8 cellular contexts compared by ENCODE assay signal in genomic region chr21:41957991-41958766, GRCh38. TPM values are rescaled to one million over a fixed set of nuclear protein-coding genes. Genes with fewer than 3 reads are reported as not detected.
DNase-seq lines count a peak whose midpoint lies in the region; ATAC-seq and TF ChIP-seq lines count a peak whose summit lies in the region.

No MANE protein-coding gene starts in this region.

- H3K27me3 ChIP-seq in HCT116 (ENCODE audit: insufficient read depth, low read length) = no peaks in the 10 kb centered on the region
- no peaks in the 10 kb centered on the region; the same call in 1 of the 2 replicates for H3K27me3 ChIP-seq in SK-N-SH (ENCODE audit: insufficient read depth)

- H3K9me3 ChIP-seq in HCT116 (ENCODE audit: control insufficient read depth in 1 of 2, insufficient read depth in 1 of 2, low read depth in 1 of 2, low read length in 2 of 2) (no peaks in the 10 kb centered on the region), SK-N-SH (no peaks in the 10 kb centered on the region)

- BruUV-seq in HCT116 (replicated peaks; lab: Mats Ljungman, UMichigan) = no TSS peak

- POLR2A ChIA-PET in HCT116 (lab: Charles Lee) (interaction anchor here (1.6 kb wide), 1 partner anchor 78 kb away, joined by 4 read pairs; the partner anchor contains the start of gene PRDM15), SK-N-SH (lab: Yijun Ruan, JAX) (no interaction called here)

- peak overlapping the region; percentile 36 for H3K27ac ChIP-seq in HCT116 (ENCODE audit: low read depth, low read length)
- peak overlapping the region in 1 of 2 experiments; percentile 87; a peak in 3 of 4 replicates for H3K27ac ChIP-seq in SK-N-SH (ENCODE audit: low read depth in 2 of 2, low read length in 1 of 2)

- TF ChIP-seq EP300 in SK-N-SH (IDR thresholded peaks at IDR 0.05; ENCODE audit: borderline replicate concordance in 1 of 2, low read depth in 1 of 2, low read length in 1 of 2) = peak; percentile 16 to 87; a peak in 2 of 4 replicates

- H2AFZ ChIP-seq in HCT116 (ENCODE audit: low read depth, low read length, poor library complexity, severe bottlenecking) = peak overlapping the region; percentile 92
- H2AFZ ChIP-seq in SK-N-SH (ENCODE audit: low read depth) = no peak overlapping the region

- TF ChIP-seq RAD21 in HCT116 (IDR thresholded peaks at IDR 0.05; ENCODE audit: low read depth) (no peak), SK-N-SH (IDR thresholded peaks at IDR 0.05; ENCODE audit: low read length) (no peak)

- peak overlapping the region; percentile 44 for H3K9ac ChIP-seq in HCT116 (ENCODE audit: low read length)
- H3K9ac ChIP-seq in SK-N-SH = peak overlapping the region; percentile 8; the same call in 1 of the 2 replicates

- H3K4me2 ChIP-seq in HCT116 (ENCODE audit: low read length) (peak overlapping the region; percentile 75), SK-N-SH (peak overlapping the region; percentile 51)

- H3K4me1 ChIP-seq in HCT116 (ENCODE audit: control insufficient read depth in 1 of 2, insufficient read depth in 2 of 2, low read length in 2 of 2) (peaks cover 24 to 46% of the 10 kb centered on the region in 2 experiments), SK-N-SH (ENCODE audit: control insufficient read depth in 1 of 2, insufficient read depth in 2 of 2, low read depth in 1 of 2, low read length in 1 of 2) (peaks cover 9 to 24% of the 10 kb centered on the region in 2 experiments; a peak in 3 of 4 replicates)

- H4K20me1 ChIP-seq in HCT116 (ENCODE audit: insufficient read depth) (no peaks in the 10 kb centered on the region), SK-N-SH (ENCODE audit: insufficient read depth) (no peaks in the 10 kb centered on the region)

- H3K36me3 ChIP-seq in HCT116 (ENCODE audit: control insufficient read depth in 1 of 2, insufficient read depth in 2 of 2, low read length in 2 of 2) (no peaks in the 10 kb centered on the region), SK-N-SH (replicated peaks in 1 of 2; ENCODE audit: control insufficient read depth in 1 of 2, insufficient read depth in 2 of 2, low read length in 1 of 2) (no peaks in the 10 kb centered on the region)

- peak in 2 of 3 experiments; percentile 58; a peak in 4 of 6 replicates for TF ChIP-seq CTCF in HCT116 (IDR thresholded peaks at IDR 0.05 in 2 of 3, conservative IDR thresholded peaks at IDR 0.05 in 1 of 3; ENCODE audit: borderline replicate concordance in 1 of 3, insufficient read depth in 1 of 3, low read depth in 2 of 3, low read length in 2 of 3)
- TF ChIP-seq CTCF in SK-N-SH (IDR thresholded peaks at IDR 0.05) = peak; percentile 45
- TF ChIP-seq CTCF in retinal pigment epithelial cell (conservative IDR thresholded peaks at IDR 0.05; ENCODE audit: low read depth, low read length) = peak; percentile 32

- CTCF ChIA-PET in HCT116 (lab: Charles Lee) (interaction anchor here (1.0 to 1.5 kb wide), 4 partner anchors 12 to 346 kb away, joined by 3 to 7 read pairs (median 4); no protein-coding TSS in a partner anchor), SK-N-SH (lab: Yijun Ruan, JAX) (interaction anchor here (0.6 kb wide), 1 partner anchor 1542 kb away, joined by 3 read pairs; no protein-coding TSS in a partner anchor)

- no peak for TF ChIP-seq POLR2A in HCT116 (IDR thresholded peaks at IDR 0.05; ENCODE audit: borderline replicate concordance, extremely low read depth, insufficient read depth, insufficient read length)

- H3K4me3 ChIP-seq in HCT116 (replicated peaks in 1 of 2; ENCODE audit: low read depth in 1 of 2, low read length in 2 of 2) (peak overlapping the region in 1 of 2 experiments; percentile 16; a peak in 1 of 4 replicates), SK-N-SH (ENCODE audit: low read depth in 2 of 2, low read length in 1 of 2) (0 out of 4 replicates have a peak overlapping the region, but pooled peaks of 1 of the 2 experiments have one; percentile 21), retinal pigment epithelial cell (ENCODE audit: low read length) (no peak overlapping the region)

- RAD21 ChIA-PET in HCT116 (lab: Charles Lee; ENCODE audit: low non-redundant PET in 1 of 2, low total read pairs in 2 of 2, uncharacterized antibody in 2 of 2, unreplicated experiment in 2 of 2) = no interaction called here

- 79% methylated on average over 7 of the region's 24 CpGs for WGBS in SK-N-SH (ENCODE audit: low lambda C conversion rate)

- peak; percentile 61 for DNase-seq in HCT116 (ENCODE audit: low read depth, low spot score)
- no peak for DNase-seq in SK-N-SH
- DNase-seq in glomerular visceral epithelial cell (ENCODE audit: extremely low spot score) = peak; percentile 96
- peak; percentile 29 for DNase-seq in retinal pigment epithelial cell (ENCODE audit: low read depth)
- DNase-seq in NCI-H774 (lab: John Stamatoyannopoulos, UW) = no peak
- DNase-seq in central memory CD4-positive, alpha-beta T cell = no peak

- ATAC-seq in HCT116 (peak; percentile 70), HG03342 (IDR thresholded peaks at IDR 0.05; ENCODE audit: unreplicated experiment) (no peak), GM21515 (IDR thresholded peaks at IDR 0.05; ENCODE audit: unreplicated experiment) (no peak)

- H3K9me2 ChIP-seq in HCT116 (ENCODE audit: insufficient read depth) (no peaks in the 10 kb centered on the region), SK-N-SH (no peaks in the 10 kb centered on the region)

- H3F3A ChIP-seq in SK-N-SH (replicated peaks; ENCODE audit: insufficient read depth) = peaks cover 32% of the 10 kb centered on the region

- intact Hi-C loops in HCT116 (cut with micrococcal nuclease) = no loop called here

- peaks cover 2% of the 10 kb centered on the region; the same call in 1 of the 2 replicates for H3K79me2 ChIP-seq in HCT116 (ENCODE audit: insufficient read depth, low read length)
- H3K79me2 ChIP-seq in SK-N-SH (ENCODE audit: insufficient read depth) = no peaks in the 10 kb centered on the region

TF ChIP-seq in HCT116, 20 proteins besides CTCF, POLR2A, EP300 and RAD21 (continues in another document):
- TF ChIP-seq ATF3 (IDR thresholded peaks at IDR 0.05) (no peak), POLR2AphosphoS5 (IDR thresholded peaks at IDR 0.05; ENCODE audit: low read depth, low read length) (peak; percentile 52; the same call in 1 of the 2 replicates), YY1 (IDR thresholded peaks at IDR 0.05; ENCODE audit: extremely low read depth, insufficient replicate concordance, low read depth, low read length) (no peak), SP1 (IDR thresholded peaks at IDR 0.05; ENCODE audit: low read depth) (no peak)

TF ChIP-seq in SK-N-SH, 30 proteins besides CTCF, POLR2A, EP300 and RAD21 (continues in another document):
- TF ChIP-seq REST (IDR thresholded peaks at IDR 0.05; ENCODE audit: low read depth, low read length) = 0 out of 2 replicates have a peak, but pooled peaks have one; percentile 17
- peak; percentile 80 for TF ChIP-seq JUND (IDR thresholded peaks at IDR 0.05)
- TF ChIP-seq ELF1 (IDR thresholded peaks at IDR 0.05) = peak; percentile 38; the same call in 1 of the 2 replicates
- TF ChIP-seq RCOR1 (IDR thresholded peaks at IDR 0.05; ENCODE audit: low read length) = no peak
- TF ChIP-seq ZBTB33 (IDR thresholded peaks at IDR 0.05; ENCODE audit: borderline replicate concordance, low read depth) = 0 out of 2 replicates have a peak, but pooled peaks have one; percentile 21
- no peak for TF ChIP-seq GABPA (IDR thresholded peaks at IDR 0.05; ENCODE audit: low read depth)
- peak; percentile 30; the same call in 1 of the 2 replicates for TF ChIP-seq MEF2A (IDR thresholded peaks at IDR 0.05; ENCODE audit: borderline replicate concordance, low read depth)

RNA-seq across cellular contexts. Expression of gene C2CD2, which starts 4.4 kb away (rescaled TPM):
- 22.0 TPM for total RNA-seq in HCT116 (2021; ENCODE audit: unreplicated experiment)
- 13.1 and 13.2 TPM in 2 replicates for polyA plus RNA-seq in HCT116 (2012)
- 9.7 and 15.0 TPM in 2 replicates for polyA plus RNA-seq in SK-N-SH (2012; rRNA removed)
- 7.0 and 9.8 TPM in 2 replicates for polyA plus RNA-seq in SK-N-SH (2012; cell fraction: cytosol; rRNA removed)
- 24.0 and 28.3 TPM in 2 replicates for polyA plus RNA-seq in SK-N-SH (2012; cell fraction: nucleus; rRNA removed)

RNA-seq across cellular contexts. Expression of gene ZBTB21, which starts 52.0 kb away (rescaled TPM):
- total RNA-seq in HCT116 (2021; ENCODE audit: unreplicated experiment) = 28.7 TPM
- polyA plus RNA-seq in HCT116 (2012) = 9.9 and 10.5 TPM in 2 replicates
- polyA plus RNA-seq in SK-N-SH (2012; rRNA removed) = 2.9 and 3.8 TPM in 2 replicates
- polyA plus RNA-seq in SK-N-SH (2012; cell fraction: cytosol; rRNA removed) = 2.7 and 3.8 TPM in 2 replicates
- polyA plus RNA-seq in SK-N-SH (2012; cell fraction: nucleus; rRNA removed) = 8.0 and 11.4 TPM in 2 replicates

Comparison
In these comparisons a context has a peak if more than half of its experiments do, and no peak if none do; other contexts are left out.
1. DNase-seq: peak in HCT116 (single experiment), glomerular visceral epithelial cell (single experiment) and retinal pigment epithelial cell (single experiment); none in SK-N-SH (single experiment), NCI-H774 (single experiment) and central memory CD4-positive, alpha-beta T cell (single experiment).
2. Of the 11 proteins assayed by ChIP-seq in both SK-N-SH and HCT116: peak only in SK-N-SH: ELF1, JUND, MAX, REST, SIN3A, YY1 and 1 more; only in HCT116: none; in both: CTCF and POLR2AphosphoS5; in neither: 2.
3. Peak in every context shown above with its lines, with median percentiles within 50 percentile points of each other: CTCF ChIP-seq.